In the genomic region with DNA sequence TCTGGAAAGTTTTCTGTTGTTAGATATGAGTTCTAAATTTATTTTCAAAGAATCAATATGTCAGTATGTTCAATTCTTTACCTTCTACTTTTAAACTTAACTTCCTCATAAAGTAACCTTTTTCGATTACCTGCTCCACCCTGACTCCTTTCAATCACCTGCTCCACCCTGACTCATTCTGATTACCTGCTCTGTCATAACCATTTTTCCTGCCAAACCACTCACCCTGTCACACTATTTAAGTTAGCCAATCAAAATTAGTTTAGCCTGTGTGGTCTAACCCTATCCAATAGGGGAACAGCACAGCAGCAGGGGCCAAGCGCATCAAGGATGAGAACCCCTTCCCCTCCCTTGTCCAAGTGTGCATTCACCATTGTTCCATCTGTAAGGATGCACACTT, we compare ENCODE assay signal across 10 cellular contexts. TPM values are rescaled to one million over a fixed set of nuclear protein-coding genes. Genes with fewer than 3 reads are reported as not detected.
"Had no signal": no experiment of that assay in that cellular context is flagged by ENCODE, and none has a peak within 500 bp of the region (broad histone marks: within the 10 kb centered on the region; RNA-seq: fewer than 3 reads in every experiment).

No MANE protein-coding gene starts in this region.

RNA-seq across cellular contexts. Expression of a gene that starts 56.4 kb away (rescaled TPM):
- total RNA-seq: activated B cell treated with CpG ODN at 0.5 μM for 24 hours; activated CD8-positive, alpha-beta T cell treated with anti-CD3 and anti-CD28 coated beads for 36 hours; activated T-cell treated with anti-CD3 and anti-CD28 coated beads, Interleukin-2, amount 50 U/mL, for 4 hours; activated T-helper 17 cell treated with anti-CD3 and anti-CD28 coated beads, Interleukin-2, amount 50 U/mL, for 72 hours; astrocyte; dorsolateral prefrontal cortex; fibroblast of lung; fibroblast of villous mesenchyme; glomerular endothelial cell; T-helper 17 cell had no signal
- polyA plus RNA-seq: fibroblast of lung had no signal
